In the genomic region with DNA sequence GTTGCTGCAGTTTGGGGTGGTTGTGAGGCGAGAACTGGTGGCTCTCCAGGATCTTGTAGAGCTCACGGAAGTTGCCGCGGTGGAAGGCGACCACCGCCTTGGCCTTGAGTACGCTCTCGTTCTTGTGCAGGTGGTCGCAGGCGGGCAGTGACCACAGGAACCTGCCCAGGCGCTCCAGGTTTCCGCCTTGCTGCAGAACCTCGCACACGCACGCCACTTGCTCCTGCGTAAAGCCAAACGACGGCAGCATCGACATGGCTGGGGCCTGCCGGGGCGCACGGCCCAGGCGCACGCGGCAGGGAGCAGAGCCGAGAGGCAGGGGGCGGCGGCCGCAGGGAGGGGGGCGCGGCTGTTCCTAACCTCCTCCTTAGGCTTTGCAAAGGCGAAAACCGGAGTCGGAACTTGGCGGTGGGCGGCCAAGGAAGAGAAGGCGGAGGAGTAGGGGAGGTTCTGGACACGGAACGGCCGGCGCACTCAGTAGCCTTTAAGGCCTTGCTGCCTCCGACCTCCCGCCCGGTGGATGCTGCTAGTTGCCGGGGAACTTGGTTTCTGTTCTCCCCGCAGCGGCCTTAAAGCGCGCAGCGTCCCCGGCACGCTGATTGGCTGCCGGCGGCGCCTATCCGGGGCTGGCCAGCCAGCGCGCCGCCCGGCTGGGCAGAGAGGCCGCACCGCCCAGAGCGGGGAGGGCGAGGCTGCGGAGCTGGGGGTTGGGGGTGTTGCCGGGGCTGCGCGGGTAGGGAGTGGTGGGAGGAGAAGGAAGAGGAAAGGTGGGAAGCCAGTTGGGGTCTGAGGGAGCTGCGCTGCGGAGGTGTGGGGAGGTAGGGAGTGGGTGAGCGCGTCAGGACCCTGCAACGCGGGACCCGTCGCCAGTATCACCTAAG, we compare ENCODE assay signal across 8 cellular contexts. TPM values are rescaled to one million over a fixed set of nuclear protein-coding genes. Genes with fewer than 3 reads are reported as not detected.
DNase-seq lines count a peak whose midpoint lies in the region; ATAC-seq and TF ChIP-seq lines count a peak whose summit lies in the region.

A gene (minus strand): TSS at position 544 of the 881 bp plus-strand sequence. CDS start 288 bp downstream, at position 256.

- H3K4me3 ChIP-seq in lung (peak within 1 kb of the TSS; percentile 5), suprapubic skin (peak within 1 kb of the TSS; percentile 40)

- TF ChIP-seq EP300 in suprapubic skin (IDR thresholded peaks at IDR 0.05): no peak

- DNase-seq in DMS 273 treated with DMSO at 0.1 percent for 48 hours (lab: John Stamatoyannopoulos, UW) (peak; percentile 79), NCI-H1048 (lab: John Stamatoyannopoulos, UW) (peak; percentile 59), SK-N-DZ (ENCODE audit: low spot score) (peak; percentile 81), ecto neural progenitor cell (ENCODE audit: low spot score) (peak; percentile 92), lung (ENCODE audit: low spot score) (peak; percentile 62), suprapubic skin (ENCODE audit: low spot score in 2 of 2) (no peak), NK-92 (lab: John Stamatoyannopoulos, UW; ENCODE audit: unreplicated experiment) (no peak)

- H3K27me3 ChIP-seq in lung (ENCODE audit: control insufficient read depth, insufficient read depth) (peaks cover 9% of the 10 kb centered on the region), suprapubic skin (peaks cover 100% of the 10 kb centered on the region)

- no peak for TF ChIP-seq POLR2A in suprapubic skin (IDR thresholded peaks at IDR 0.05)

- H3K4me1 ChIP-seq in lung (ENCODE audit: control insufficient read depth in 2 of 2, insufficient read depth in 2 of 2, low read length in 2 of 2) (peaks cover 0 to 30% of the 10 kb centered on the region in 2 donors), suprapubic skin (peaks cover 55% of the 10 kb centered on the region)

- H3K36me3 ChIP-seq in lung (ENCODE audit: control insufficient read depth in 2 of 2, insufficient read depth in 2 of 2, low read length in 2 of 2) (no peaks in the 10 kb centered on the region), suprapubic skin (no peaks in the 10 kb centered on the region)

- peaks cover 0 to 6% of the 10 kb centered on the region in 2 donors for H3K9me3 ChIP-seq in lung (ENCODE audit: control insufficient read depth in 2 of 2, insufficient read depth in 1 of 2, low read length in 1 of 2)
- H3K9me3 ChIP-seq in suprapubic skin: no peaks in the 10 kb centered on the region

- TF ChIP-seq CTCF in lung (IDR thresholded peaks at IDR 0.05; ENCODE audit: control extremely low read depth, extremely low read depth): no peak
- TF ChIP-seq CTCF in suprapubic skin (IDR thresholded peaks at IDR 0.05): no peak

- H3K27ac ChIP-seq in lung (ENCODE audit: low read depth in 1 of 2, low read length in 1 of 2) (no peak within 1 kb of the TSS), suprapubic skin (no peak within 1 kb of the TSS)

- ATAC-seq in GM21576 (IDR thresholded peaks at IDR 0.05; ENCODE audit: unreplicated experiment): peak; percentile 42
- ATAC-seq in lung (ENCODE audit: insufficient read depth, low FRiP score): peak; percentile 90

- 2 to 3% methylated on average over 65 to 76 of the region's 76 CpGs for WGBS in lung, 2 donors
- 4% methylated on average over 49 of the region's 76 CpGs for WGBS in suprapubic skin

RNA-seq across cellular contexts. Expression of the gene that starts here (rescaled TPM):
- polyA plus RNA-seq in SK-N-DZ (2014; cell fraction: cytosol; rRNA removed): 4.6 and 4.7 TPM in 2 replicates
- 2.0 and 2.8 TPM in 2 replicates for polyA plus RNA-seq in SK-N-DZ (2014; cell fraction: nucleus; rRNA removed)
- 1 to 10 TPM; 5.0 to 5.9 TPM for total RNA-seq in lung
- polyA plus RNA-seq in lung: 1 to 10 TPM; 2.1 to 2.7 TPM
- total RNA-seq in suprapubic skin: under 1 TPM in 2 of 4 donors, not detected in 2; 0.31 to 0.64 TPM

Comparison
In these comparisons a context has a peak if more than half of its experiments do, and no peak if none do; other contexts are left out.
1. DNase-seq: peak in DMS 273 treated with DMSO at 0.1 percent for 48 hours (single experiment), NCI-H1048 (single experiment), SK-N-DZ (single experiment), ecto neural progenitor cell (single experiment) and lung (single experiment); none in suprapubic skin (0 of 2) and NK-92 (single experiment).